ENCODE assay signal across 11 cellular contexts in genomic region chr1:16371725-16372124, GRCh38. TPM values are rescaled to one million over a fixed set of nuclear protein-coding genes. Genes with fewer than 3 reads are reported as not detected.
DNase-seq lines count a peak whose midpoint lies in the region; ATAC-seq and TF ChIP-seq lines count a peak whose summit lies in the region.
"Had no signal": no experiment of that assay in that cellular context is flagged by ENCODE, and none has a peak within 500 bp of the region (broad histone marks: within the 10 kb centered on the region; RNA-seq: fewer than 3 reads in every experiment).

No MANE protein-coding gene starts in this region.

- no peaks in the 10 kb centered on the region for H3K36me3 ChIP-seq in prostate gland

- 86% methylated on average over 5 of the region's 5 CpGs for WGBS in prostate gland

- DNase-seq in CD14-positive monocyte (ENCODE audit: low spot score) (no peak), M059J (ENCODE audit: low read depth) (peak; percentile 80), kidney tubule cell (ENCODE audit: low spot score) (peak; percentile 37), prostate gland (ENCODE audit: low spot score) (no peak), WTC11 (ENCODE audit: low spot score) (no peak), epidermal melanocyte (ENCODE audit: insufficient read length, low spot score) (no peak)
- peak; percentile 35 to 45 for DNase-seq in activated T-cell treated with anti-CD3 and anti-CD28 coated beads, Interleukin-2, amount 50 U/mL, for 48 hours
- no peak for DNase-seq in activated CD4-positive, CD25-positive, alpha-beta regulatory T cell treated with anti-CD3 and anti-CD28 coated beads, Interleukin-2, amount 50 U/mL, for 72 hours
- DNase-seq: DND-41, NCI-H1436 treated with DMSO at 0.1 percent for 48 hours, retina had no signal

- intact Hi-C loops in CD14-positive monocyte (cut with micrococcal nuclease) (loop anchor here in 1 of 2 donors (2.0 kb wide), 1 partner anchor 19 kb away; no protein-coding TSS in a partner anchor), prostate gland (cut with DNase I) (no loop called here)

- TF ChIP-seq CTCF in CD14-positive monocyte (IDR thresholded peaks at IDR 0.05) (no peak), prostate gland (IDR thresholded peaks at IDR 0.05) (no peak), WTC11 (IDR thresholded peaks at IDR 0.05) (no peak)

- H3K4me3 ChIP-seq in prostate gland = no peak overlapping the region

- ATAC-seq in WTC11 = no peak

- POLR2A ChIA-PET in WTC11 (lab: Charles Lee) = no interaction called here

- H3K27ac ChIP-seq in prostate gland = no peak overlapping the region

- H3K27ac Mint-ChIP-seq in CD14-positive monocyte (peak overlapping the region; percentile 73 to 91 (median 86)), WTC11 (no peak overlapping the region)

- no peaks in the 10 kb centered on the region for H3K27me3 ChIP-seq in prostate gland (replicated peaks; ENCODE audit: insufficient read depth)

- H3K9me3 ChIP-seq in prostate gland = no peaks in the 10 kb centered on the region

- H3K27me3 Mint-ChIP-seq in CD14-positive monocyte (ENCODE audit: low read depth in 3 of 3) (no peaks in the 10 kb centered on the region), WTC11 (ENCODE audit: low read depth) (no peaks in the 10 kb centered on the region)

- peaks cover 19 to 34% of the 10 kb centered on the region in 2 donors for H3K36me3 Mint-ChIP-seq in CD14-positive monocyte
- no peaks in the 10 kb centered on the region; the same call in 1 of the 2 replicates for H3K36me3 Mint-ChIP-seq in WTC11

- H3K4me1 Mint-ChIP-seq in CD14-positive monocyte (peaks cover 70% of the 10 kb centered on the region), WTC11 (peaks cover 54% of the 10 kb centered on the region)

- CTCF ChIA-PET in WTC11 (lab: Charles Lee) = interaction anchor here (1.9 kb wide), 1 partner anchor 8 kb away, joined by 5 read pairs; no protein-coding TSS in a partner anchor

- no peaks in the 10 kb centered on the region for H3K9me3 Mint-ChIP-seq in CD14-positive monocyte
- H3K9me3 Mint-ChIP-seq in WTC11 = no peaks in the 10 kb centered on the region

- no peak for TF ChIP-seq POLR2A in prostate gland (IDR thresholded peaks at IDR 0.05)

- H3K4me1 ChIP-seq in prostate gland (replicated peaks) = peaks cover 6% of the 10 kb centered on the region

- no peak overlapping the region for H3K4me3 Mint-ChIP-seq in CD14-positive monocyte
- no peak overlapping the region for H3K4me3 Mint-ChIP-seq in WTC11

TF ChIP-seq in WTC11, 78 proteins besides CTCF, POLR2A, EP300 and RAD21:
- TF ChIP-seq ZNF671 (CRISPR knock-in tag; IDR thresholded peaks at IDR 0.05) (no peak), ZNF317 (CRISPR knock-in tag; IDR thresholded peaks at IDR 0.05; ENCODE audit: borderline replicate concordance, low read depth) (no peak), IRF2 (CRISPR knock-in tag; IDR thresholded peaks at IDR 0.05; ENCODE audit: borderline replicate concordance, low read depth) (no peak), USF1 (CRISPR knock-in tag; IDR thresholded peaks at IDR 0.05) (no peak), MLX (CRISPR knock-in tag; IDR thresholded peaks at IDR 0.05) (no peak), CBFB (CRISPR knock-in tag; IDR thresholded peaks at IDR 0.05; ENCODE audit: low read depth) (no peak), ATF2 (CRISPR knock-in tag; IDR thresholded peaks at IDR 0.05; ENCODE audit: borderline replicate concordance, low read depth) (no peak), ZNF232 (CRISPR knock-in tag; IDR thresholded peaks at IDR 0.05) (no peak), USF2 (CRISPR knock-in tag; IDR thresholded peaks at IDR 0.05) (no peak)

RNA-seq across cellular contexts. Expression of gene SZRD1, which starts 4.7 kb away (rescaled TPM):
- 10 to 100 TPM; 46.4 to 47.2 TPM for polyA plus RNA-seq in CD14-positive monocyte
- total RNA-seq in M059J (2014; rRNA removed; shearing (Covaris generic)) = 91.1 and 125 TPM in 2 replicates
- total RNA-seq in prostate gland (10 to 100 TPM; 64.8 to 78.6 TPM), WTC11 (2021) (94.9 to 113 TPM (median 104 TPM) in 3 replicates)

RNA-seq across cellular contexts. Expression of gene FBXO42, which starts 19.4 kb away (rescaled TPM):
- polyA plus RNA-seq in CD14-positive monocyte = 10 to 100 TPM; 11.6 to 16.9 TPM
- total RNA-seq in M059J (2014; rRNA removed; shearing (Covaris generic)) = 13.8 and 29.2 TPM in 2 replicates
- total RNA-seq in prostate gland (10 to 100 TPM; 26.6 to 52.6 TPM), WTC11 (2021) (16.6 to 18.0 TPM (median 17.5 TPM) in 3 replicates)

Comparison
In these comparisons a context has a peak if more than half of its experiments do, and no peak if none do; other contexts are left out.
1. DNase-seq: peak in M059J (single experiment), activated T-cell treated with anti-CD3 and anti-CD28 coated beads, Interleukin-2, amount 50 U/mL, for 48 hours (2 of 2) and kidney tubule cell (single experiment); none in CD14-positive monocyte (single experiment), prostate gland (single experiment), WTC11 (single experiment), epidermal melanocyte (single experiment) and activated CD4-positive, CD25-positive, alpha-beta regulatory T cell treated with anti-CD3 and anti-CD28 coated beads, Interleukin-2, amount 50 U/mL, for 72 hours (single experiment).